ENCODE assay signal across 17 cellular contexts in the genomic region with DNA sequence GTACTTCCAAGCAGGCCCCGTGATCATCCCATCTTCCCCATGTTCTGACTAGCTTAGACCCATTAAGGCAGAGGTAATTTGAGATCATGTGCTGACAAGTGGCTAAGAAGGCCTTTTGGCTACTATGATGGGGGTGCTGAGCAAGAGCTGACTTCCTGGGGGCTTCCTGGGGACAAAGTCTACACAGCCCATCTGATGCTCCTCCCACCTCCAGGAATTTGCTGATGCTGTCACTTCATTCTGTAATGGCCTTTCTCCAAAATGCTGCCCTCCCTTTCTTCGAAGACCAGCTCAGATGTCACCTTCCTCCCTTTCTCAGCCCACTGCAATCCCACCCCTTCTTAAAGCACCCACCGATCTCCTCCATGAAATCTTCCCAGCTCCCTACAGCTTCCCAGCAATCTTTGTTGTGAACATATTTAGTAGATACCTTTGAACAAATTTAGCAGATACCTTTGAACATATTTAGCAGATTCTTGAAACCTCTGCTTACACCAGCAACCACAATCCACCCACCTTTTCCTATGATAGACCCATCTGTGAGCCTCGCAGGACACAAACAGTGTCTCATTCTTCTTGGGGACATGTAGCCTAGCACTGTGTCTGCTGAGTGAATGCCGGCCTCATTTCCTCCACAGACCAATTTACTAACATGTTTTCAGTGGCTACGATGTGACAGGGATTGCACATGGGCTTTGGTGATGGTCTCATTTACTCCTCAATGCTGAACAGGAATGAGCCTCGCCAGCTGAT.
DNase-seq lines count a peak whose midpoint lies in the region; ATAC-seq, FAIRE-seq and TF ChIP-seq lines count a peak whose summit lies in the region.
"Had no signal": no experiment of that assay in that cellular context is flagged by ENCODE, and none has a peak within 500 bp of the region (broad histone marks: within the 10 kb centered on the region; RNA-seq: fewer than 3 reads in every experiment).

No MANE protein-coding gene starts in this region.

- H3K27ac Mint-ChIP-seq in T-helper 2 cell treated with Interferon-gamma antibody and Interleukin-4, amounts not matched to agents 5 μg/mL and 100 μg/mL, for 36 hours = no peak overlapping the region
- no peak overlapping the region for H3K27ac Mint-ChIP-seq in mesothelial cell of epicardium
- H3K27ac Mint-ChIP-seq: activated CD8-positive, alpha-beta T cell treated with anti-CD3 and anti-CD28 coated beads, Interleukin-2, amount 10 ng/mL, durations not matched to agents 7 days and 5 days; IgD-negative memory B cell had no signal

- no peak overlapping the region for H3K4me3 Mint-ChIP-seq in T-helper 2 cell treated with Interferon-gamma antibody and Interleukin-4, amounts not matched to agents 5 μg/mL and 100 μg/mL, for 36 hours
- H3K4me3 Mint-ChIP-seq in mesothelial cell of epicardium = no peak overlapping the region
- H3K4me3 Mint-ChIP-seq: activated CD8-positive, alpha-beta T cell treated with anti-CD3 and anti-CD28 coated beads, Interleukin-2, amount 10 ng/mL, durations not matched to agents 7 days and 5 days had no signal

- H3K4me3 ChIP-seq in GM12864 (ENCODE audit: low read depth, low read length) = no peak overlapping the region
- H3K4me3 ChIP-seq: gastrocnemius medialis, upper lobe of right lung had no signal

- H3K9me3 Mint-ChIP-seq in T-helper 2 cell treated with Interferon-gamma antibody and Interleukin-4, amounts not matched to agents 5 μg/mL and 100 μg/mL, for 36 hours = no peaks in the 10 kb centered on the region
- no peaks in the 10 kb centered on the region for H3K9me3 Mint-ChIP-seq in mesothelial cell of epicardium
- H3K9me3 Mint-ChIP-seq: IgD-negative memory B cell had no signal

- ATAC-seq in HG02759 (IDR thresholded peaks at IDR 0.05; ENCODE audit: unreplicated experiment) (peak; percentile 84), HG03521 (IDR thresholded peaks at IDR 0.05; ENCODE audit: unreplicated experiment) (peak; percentile 82)
- ATAC-seq: activated CD8-positive, alpha-beta T cell treated with anti-CD3 and anti-CD28 coated beads, Interleukin-2, amount 10 ng/mL, durations not matched to agents 7 days and 5 days; gastrocnemius medialis had no signal

- H3K36me3 Mint-ChIP-seq in T-helper 2 cell treated with Interferon-gamma antibody and Interleukin-4, amounts not matched to agents 5 μg/mL and 100 μg/mL, for 36 hours (ENCODE audit: low read depth) = no peaks in the 10 kb centered on the region
- no peaks in the 10 kb centered on the region for H3K36me3 Mint-ChIP-seq in mesothelial cell of epicardium

- no peaks in the 10 kb centered on the region for H3K27me3 Mint-ChIP-seq in T-helper 2 cell treated with Interferon-gamma antibody and Interleukin-4, amounts not matched to agents 5 μg/mL and 100 μg/mL, for 36 hours (ENCODE audit: low read depth)
- H3K27me3 Mint-ChIP-seq in mesothelial cell of epicardium (ENCODE audit: low read depth) = peaks cover 4% of the 10 kb centered on the region

- TF ChIP-seq CTCF in GM12864 (IDR thresholded peaks at IDR 0.05; ENCODE audit: low read depth, low read length, missing control alignments) (no peak), mesothelial cell of epicardium (IDR thresholded peaks at IDR 0.05; ENCODE audit: unreplicated experiment) (no peak)

- peak; percentile 18 for DNase-seq in GM12864 (ENCODE audit: low read depth)
- DNase-seq in GM19239 (ENCODE audit: insufficient read length, low spot score) = no peak
- no peak for DNase-seq in NCI-H82 treated with DMSO at 0.1 percent for 48 hours (lab: John Stamatoyannopoulos, UW; ENCODE audit: unreplicated experiment)
- no peak for DNase-seq in T-helper 2 cell treated with Interferon-gamma antibody and Interleukin-4, amounts not matched to agents 5 μg/mL and 100 μg/mL, for 36 hours (ENCODE audit: low spot score)
- DNase-seq in mesothelial cell of epicardium (ENCODE audit: low spot score in 2 of 2, unreplicated experiment in 2 of 2) = no peak
- no peak for DNase-seq in NCI-H2196 treated with DMSO at 0.1 percent for 48 hours (lab: John Stamatoyannopoulos, UW; ENCODE audit: unreplicated experiment)
- DNase-seq: activated CD8-positive, alpha-beta T cell treated with anti-CD3 and anti-CD28 coated beads, Interleukin-2, amount 10 ng/mL, durations not matched to agents 7 days and 5 days; activated naive CD4-positive, alpha-beta T cell treated with Interleukin-2 at 50 U/mL for 16 hours; gastrocnemius medialis; mesendoderm; NCI-H82; Right ventricle myocardium superior; upper lobe of right lung had no signal

- FAIRE-seq in GM19239 (lab: Jason Lieb, UNC) = peak; percentile 52
- FAIRE-seq: bronchial epithelial cell had no signal

- peaks cover 3% of the 10 kb centered on the region for H3K4me1 Mint-ChIP-seq in T-helper 2 cell treated with Interferon-gamma antibody and Interleukin-4, amounts not matched to agents 5 μg/mL and 100 μg/mL, for 36 hours (ENCODE audit: low read depth)
- no peaks in the 10 kb centered on the region for H3K4me1 Mint-ChIP-seq in mesothelial cell of epicardium
